Comparison of ENCODE assay signal across 29 cellular contexts in genomic region chr18:79547413-79548076, GRCh38.
DNase-seq lines count a peak whose midpoint lies in the region; ATAC-seq and TF ChIP-seq lines count a peak whose summit lies in the region.
"Had no signal": no experiment of that assay in that cellular context is flagged by ENCODE, and none has a peak within 500 bp of the region (broad histone marks: within the 10 kb centered on the region; RNA-seq: fewer than 3 reads in every experiment).

No MANE protein-coding gene starts in this region.

- DNase-seq in cardiac septum (ENCODE audit: low spot score), result peak; percentile 73
- DNase-seq in heart right ventricle, result no peak
- DNase-seq in hepatocyte (ENCODE audit: low spot score), result no peak
- no peak for DNase-seq in osteoblast (ENCODE audit: insufficient read length, low spot score, missing footprints)
- peak; percentile 28 to 71 for DNase-seq in aorta
- DNase-seq in DMS114 treated with DMSO at 0.1 percent for 48 hours (lab: John Stamatoyannopoulos, UW; ENCODE audit: unreplicated experiment), result no peak
- DNase-seq in LoVo (ENCODE audit: low spot score), result no peak
- no peak for DNase-seq in inferior parietal cortex (ENCODE audit: extremely low spot score)
- DNase-seq: activated CD4-positive, alpha-beta T cell treated with anti-CD3 and anti-CD28 coated beads for 4 hours; BE2C; Caco-2; effector memory CD4-positive, alpha-beta T cell; GOT3; kidney glomerular epithelial cell; mesendoderm; naive thymus-derived CD8-positive, alpha-beta T cell; NCI-H1105; NCI-H2081 treated with DMSO at 0.1 percent for 48 hours; NCI-H446 treated with DMSO at 0.1 percent for 48 hours; OCI-M1; stimulated activated CD4-positive, alpha-beta T cell treated with anti-CD3 and anti-CD28 coated beads, Interleukin-2, amount 100 ng/mL, for 48 hours; stimulated activated naive CD4-positive, alpha-beta T cell treated with Interleukin-2 at 50 U/mL for 16 hours; T-helper 17 cell; transverse colon had no signal

- no peaks in the 10 kb centered on the region for H3K36me3 ChIP-seq in heart right ventricle
- no peaks in the 10 kb centered on the region for H3K36me3 ChIP-seq in hepatocyte (replicated peaks; ENCODE audit: insufficient read depth, low read depth)
- H3K36me3 ChIP-seq in osteoblast (ENCODE audit: insufficient read depth, low read length), result no peaks in the 10 kb centered on the region
- H3K36me3 ChIP-seq in aorta (ENCODE audit: control insufficient read depth in 1 of 2, insufficient read depth in 2 of 2, low read length in 1 of 2), result no peaks in the 10 kb centered on the region
- H3K36me3 ChIP-seq: BE2C, prostate gland, transverse colon had no signal

- no peak for TF ChIP-seq CTCF in heart right ventricle (IDR thresholded peaks at IDR 0.05)
- no peak for TF ChIP-seq CTCF in hepatocyte (IDR thresholded peaks at IDR 0.05; ENCODE audit: poor library complexity)
- TF ChIP-seq CTCF in osteoblast (IDR thresholded peaks at IDR 0.05; ENCODE audit: extremely low read depth, low read depth, low read length), result no peak

- no peak overlapping the region for H2AFZ ChIP-seq in hepatocyte
- no peak overlapping the region for H2AFZ ChIP-seq in osteoblast (ENCODE audit: low read length)

- H3K4me1 ChIP-seq in heart right ventricle, result peaks cover 0 to 10% (median 4%) of the 10 kb centered on the region in 9 donors
- no peaks in the 10 kb centered on the region for H3K4me1 ChIP-seq in hepatocyte (ENCODE audit: insufficient read depth)
- no peaks in the 10 kb centered on the region for H3K4me1 ChIP-seq in osteoblast (ENCODE audit: insufficient read depth, low read length)
- no peaks in the 10 kb centered on the region for H3K4me1 ChIP-seq in aorta (ENCODE audit: control insufficient read depth in 1 of 2, insufficient read depth in 2 of 2, low read length in 2 of 2)
- H3K4me1 ChIP-seq: A549, BE2C, Caco-2, prostate gland, transverse colon had no signal

- H3K27me3 ChIP-seq in heart right ventricle (peaks cover 0 to 38% (median 0%) of the 10 kb centered on the region in 7 donors), hepatocyte (no peaks in the 10 kb centered on the region), osteoblast (ENCODE audit: insufficient read depth, low read length) (no peaks in the 10 kb centered on the region), aorta (ENCODE audit: control insufficient read depth in 1 of 2, insufficient read depth in 2 of 2, low read length in 1 of 2) (no peaks in the 10 kb centered on the region)
- H3K27me3 ChIP-seq: BE2C had no signal

- H3K9me2 ChIP-seq in hepatocyte (replicated peaks; ENCODE audit: insufficient read depth), result no peaks in the 10 kb centered on the region

- intact Hi-C loops in cardiac septum (cut with DNase I) (no loop called here), heart right ventricle (cut with DNase I) (no loop called here), aorta (cut with DNase I) (no loop called here)

- ATAC-seq in heart right ventricle, result no peak
- no peak for ATAC-seq in aorta (ENCODE audit: low FRiP score)
- ATAC-seq: activated naive CD4-positive, alpha-beta T cell treated with anti-CD3 and anti-CD28 coated beads, Interleukin-2, amount 50 U/mL, for 72 hours; naive thymus-derived CD8-positive, alpha-beta T cell; T-helper 17 cell had no signal

- no peak overlapping the region for H3K4me2 ChIP-seq in hepatocyte
- peak overlapping the region; percentile 23 for H3K4me2 ChIP-seq in osteoblast (ENCODE audit: insufficient read depth, low read length)
- H3K4me2 ChIP-seq: A549 had no signal

- H3K27ac ChIP-seq in heart right ventricle (no peak overlapping the region), hepatocyte (peak overlapping the region; percentile 55), osteoblast (ENCODE audit: low read depth, low read length) (no peak overlapping the region), aorta (ENCODE audit: low read depth in 1 of 2, low read length in 2 of 2) (no peak overlapping the region)
- H3K27ac ChIP-seq: A549, HL-60, prostate gland, transverse colon had no signal

- H3K4me3 ChIP-seq in heart right ventricle (no peak overlapping the region), hepatocyte (no peak overlapping the region), osteoblast (ENCODE audit: insufficient read depth, low read length) (no peak overlapping the region), aorta (ENCODE audit: low read length in 2 of 2) (no peak overlapping the region)
- H3K4me3 ChIP-seq: A549, prostate gland, skin epidermis, transverse colon had no signal

- H4K20me1 ChIP-seq in hepatocyte (ENCODE audit: insufficient read depth, poor library complexity, severe bottlenecking) (no peaks in the 10 kb centered on the region), osteoblast (ENCODE audit: insufficient read depth, low read length) (no peaks in the 10 kb centered on the region)

- H3K79me2 ChIP-seq in hepatocyte (no peaks in the 10 kb centered on the region), osteoblast (ENCODE audit: insufficient read depth, low read length) (no peaks in the 10 kb centered on the region)

- H3K9me3 ChIP-seq in heart right ventricle (no peaks in the 10 kb centered on the region), hepatocyte (ENCODE audit: low read depth) (no peaks in the 10 kb centered on the region), osteoblast (ENCODE audit: low read depth, low read length) (no peaks in the 10 kb centered on the region), aorta (ENCODE audit: control insufficient read depth, low read length) (no peaks in the 10 kb centered on the region)
- H3K9me3 ChIP-seq: A549, BE2C, Caco-2, prostate gland, transverse colon had no signal

- 83 to 87% methylated on average over 36 of the region's 36 CpGs for WGBS in heart right ventricle, 2 donors
- 77% methylated on average over 36 of the region's 36 CpGs for WGBS in hepatocyte (ENCODE audit: low lambda C conversion rate, missing lambda C conversion rate)
- WGBS in aorta, 2 donors, result 53 to 79% methylated on average over 36 of the region's 36 CpGs

Comparison
In these comparisons a context has a peak if more than half of its experiments do, and no peak if none do; other contexts are left out.
1. DNase-seq: peak in cardiac septum (single experiment) and aorta (2 of 2); none in heart right ventricle (0 of 2), hepatocyte (single experiment), osteoblast (single experiment), DMS114 treated with DMSO at 0.1 percent for 48 hours (single experiment), LoVo (single experiment) and inferior parietal cortex (single experiment).